Comparison of ENCODE assay signal across 26 cellular contexts in genomic region chr9:92837191-92837590, GRCh38. TPM values are rescaled to one million over a fixed set of nuclear protein-coding genes. Genes with fewer than 3 reads are reported as not detected.
DNase-seq lines count a peak whose midpoint lies in the region; ATAC-seq, FAIRE-seq and TF ChIP-seq lines count a peak whose summit lies in the region.
"Had no signal": no experiment of that assay in that cellular context is flagged by ENCODE, and none has a peak within 500 bp of the region (broad histone marks: within the 10 kb centered on the region; RNA-seq: fewer than 3 reads in every experiment).

No MANE protein-coding gene starts in this region.

- CTCF ChIA-PET in K562 (lab: Yijun Ruan, JAX; ENCODE audit: low intra/inter-chr PET ratio): no interaction called here

- H3K18ac ChIP-seq in neuronal stem cell (ENCODE audit: low read length): no peak overlapping the region

- peaks cover 4% of the 10 kb centered on the region for H3K36me3 Mint-ChIP-seq in type B pancreatic cell

- intact Hi-C loops in left ventricle myocardium superior (cut with micrococcal nuclease) (no loop called here), left cardiac atrium (cut with DNase I) (no loop called here), K562 (cut with micrococcal nuclease) (no loop called here)

- POLR2A ChIA-PET in K562 (lab: Yijun Ruan, JAX): no interaction called here

- in situ Hi-C loops in K562 (cut with MboI): no loop called here

- no peak for FAIRE-seq in K562 (lab: Jason Lieb, UNC)
- FAIRE-seq: A549, D721Med, GM12878, GM12892, GM18507 had no signal

- no peak for TF ChIP-seq POLR2A in K562 (conservative IDR thresholded peaks at IDR 0.05)

- WGBS in K562 (ENCODE audit: insufficient coverage, low coverage, missing lambda C conversion rate): 42% methylated on average over 18 of the region's 25 CpGs
- WGBS in neuronal stem cell (ENCODE audit: extremely low coverage in 2 of 2, insufficient read length in 2 of 2, insufficient replicate concordance in 1 of 2), 2 donors: no CpG with 5 or more reads among the region's 25 CpGs

- BruUV-seq in K562 (replicated peaks; lab: Mats Ljungman, UMichigan): no TSS peak

- ATAC-seq in left ventricle myocardium superior (no peak), left cardiac atrium (no peak), K562 (no peak)
- ATAC-seq: A549, GM12878 had no signal

- no peak overlapping the region for H3K4me3 Mint-ChIP-seq in type B pancreatic cell
- H3K4me3 Mint-ChIP-seq: B cell; CD14-positive monocyte; CD4-positive, alpha-beta memory T cell; CD4-positive, CD25-positive, alpha-beta regulatory T cell; CD8-positive, alpha-beta memory T cell had no signal

- H2AFZ ChIP-seq in K562 (ENCODE audit: low read depth, low read length) (no peak overlapping the region), neuronal stem cell (ENCODE audit: low read length) (no peak overlapping the region)

- H2BK15ac ChIP-seq in neuronal stem cell (ENCODE audit: low read length): no peak overlapping the region

- H3K4me3 ChIP-seq in BLaER1 (0 out of 2 replicates have a peak overlapping the region, but pooled peaks have one; percentile 3), K562 (no peak overlapping the region), neuronal stem cell (ENCODE audit: low read length in 2 of 2) (no peak overlapping the region)
- H3K4me3 ChIP-seq: A549, GM12878 had no signal

- no peaks in the 10 kb centered on the region for H3K79me2 ChIP-seq in K562 (ENCODE audit: control insufficient read depth, insufficient read depth, low read length)

- H3K4me2 ChIP-seq in BLaER1: no peak overlapping the region
- H3K4me2 ChIP-seq in K562 (ENCODE audit: insufficient read depth, low read length): no peak overlapping the region
- H3K4me2 ChIP-seq in neuronal stem cell (ENCODE audit: insufficient read depth, low read length, poor library complexity, severe bottlenecking): no peak overlapping the region
- H3K4me2 ChIP-seq: A549 had no signal

- H3K4ac ChIP-seq in neuronal stem cell (ENCODE audit: low read length): no peak overlapping the region

- H3K9me1 ChIP-seq in K562 (ENCODE audit: control insufficient read depth, insufficient read depth, low read length): no peaks in the 10 kb centered on the region

- H3K27me3 ChIP-seq in BLaER1: no peaks in the 10 kb centered on the region
- H3K27me3 ChIP-seq in K562 (ENCODE audit: control insufficient read depth in 2 of 2, insufficient read depth in 2 of 2, low read length in 2 of 2): peaks cover 0 to 4% of the 10 kb centered on the region in 2 experiments; a peak in 1 of 5 replicates
- no peaks in the 10 kb centered on the region for H3K27me3 ChIP-seq in neuronal stem cell (ENCODE audit: control insufficient read depth in 3 of 3, insufficient read depth in 3 of 3, low read depth in 1 of 3, low read length in 3 of 3)

- no peak overlapping the region for H3K27ac Mint-ChIP-seq in type B pancreatic cell
- H3K27ac Mint-ChIP-seq: B cell; CD14-positive monocyte; CD4-positive, CD25-positive, alpha-beta regulatory T cell; CD8-positive, alpha-beta memory T cell had no signal

- no peak for TF ChIP-seq EP300 in K562 (IDR thresholded peaks at IDR 0.05; ENCODE audit: low read length)

- no peak overlapping the region for H2BK12ac ChIP-seq in neuronal stem cell (ENCODE audit: low read length)

- no peaks in the 10 kb centered on the region for H3K79me1 ChIP-seq in neuronal stem cell (ENCODE audit: low read depth, low read length)

- H3K27ac ChIP-seq in BLaER1: no peak overlapping the region
- H3K27ac ChIP-seq in K562 (ENCODE audit: extremely low read depth, low read depth, low read length): no peak overlapping the region
- H3K27ac ChIP-seq in neuronal stem cell (replicated peaks; ENCODE audit: low read length): no peak overlapping the region
- H3K27ac ChIP-seq: 22Rv1, A549 had no signal

- no peak overlapping the region for H4K8ac ChIP-seq in neuronal stem cell (ENCODE audit: low read depth, low read length)

- no peak for TF ChIP-seq RAD21 in K562 (CRISPR knock-in tag; conservative IDR thresholded peaks at IDR 0.05 in 1 of 2, IDR thresholded peaks at IDR 0.05 in 1 of 2)

- peaks cover 65% of the 10 kb centered on the region for H3K9me3 ChIP-seq in BLaER1
- H3K9me3 ChIP-seq in K562 (replicated peaks; ENCODE audit: control insufficient read depth, insufficient read depth, low read depth, low read length): no peaks in the 10 kb centered on the region; the same call in 1 of the 2 replicates
- peaks cover 6% of the 10 kb centered on the region in 2 donors for H3K9me3 ChIP-seq in neuronal stem cell (replicated peaks in 1 of 2; ENCODE audit: control insufficient read depth in 2 of 2, insufficient read depth in 1 of 2, low read depth in 1 of 2, low read length in 2 of 2)
- H3K9me3 ChIP-seq: Caco-2 had no signal

- H3K9me3 Mint-ChIP-seq in type B pancreatic cell: peaks cover 13% of the 10 kb centered on the region

- peak overlapping the region; percentile 8 for H3K14ac ChIP-seq in neuronal stem cell (ENCODE audit: low read length)

- no peak for TF ChIP-seq CTCF in K562 (IDR thresholded peaks at IDR 0.05 in 2 of 3, conservative IDR thresholded peaks at IDR 0.05 in 1 of 3; ENCODE audit: insufficient read depth in 2 of 3, low read depth in 1 of 3, low read length in 3 of 3)
- no peak for TF ChIP-seq CTCF in type B pancreatic cell (conservative IDR thresholded peaks at IDR 0.05)

- H3K27me3 Mint-ChIP-seq in type B pancreatic cell: no peaks in the 10 kb centered on the region
- H3K27me3 Mint-ChIP-seq: B cell; CD4-positive, alpha-beta memory T cell; CD8-positive, alpha-beta memory T cell had no signal

- H3K9ac ChIP-seq in BLaER1: no peak overlapping the region
- H3K9ac ChIP-seq in K562 (ENCODE audit: insufficient read depth in 1 of 2, low read depth in 2 of 2, low read length in 2 of 2): no peak overlapping the region
- H3K9ac ChIP-seq in neuronal stem cell (ENCODE audit: low read depth, low read length, poor library complexity): no peak overlapping the region

- no peak overlapping the region for H2BK120ac ChIP-seq in neuronal stem cell (ENCODE audit: low read depth, low read length)

- no peak overlapping the region for H2AK5ac ChIP-seq in neuronal stem cell (ENCODE audit: low read depth, low read length)

- no peak overlapping the region for H3K23ac ChIP-seq in neuronal stem cell (ENCODE audit: low read depth, low read length, poor library complexity)

- H3K36me3 ChIP-seq in BLaER1: peaks cover 15% of the 10 kb centered on the region
- no peaks in the 10 kb centered on the region for H3K36me3 ChIP-seq in K562 (ENCODE audit: control insufficient read depth, insufficient read depth, low read length)
- no peaks in the 10 kb centered on the region for H3K36me3 ChIP-seq in neuronal stem cell (replicated peaks in 1 of 2; ENCODE audit: control insufficient read depth in 2 of 2, insufficient read depth in 2 of 2, low read length in 2 of 2)

- no peak overlapping the region for H4K91ac ChIP-seq in neuronal stem cell (ENCODE audit: low read depth, low read length, poor library complexity)

- DNase-seq in left ventricle myocardium superior (peak; percentile 26), left cardiac atrium (no peak), K562 (ENCODE audit: extremely low read depth in 1 of 4, low spot score in 3 of 4) (no peak), neuronal stem cell (ENCODE audit: low spot score) (no peak), DMS79 treated with DMSO at 0.1 percent for 48 hours (lab: John Stamatoyannopoulos, UW) (no peak), COLO668 (lab: John Stamatoyannopoulos, UW; ENCODE audit: unreplicated experiment) (no peak), type B pancreatic cell (ENCODE audit: extremely low spot score, unreplicated experiment) (no peak)
- DNase-seq: AML-193; C1 segment of cervical spinal cord; Caco-2; Calu3; CD4-positive, alpha-beta memory T cell; CD4-positive, CD25-positive, alpha-beta regulatory T cell; CD8-positive, alpha-beta memory T cell; DND-41; EL; GDM1 had no signal

- H3K4me1 ChIP-seq in BLaER1 (no peaks in the 10 kb centered on the region), K562 (replicated peaks in 1 of 2; ENCODE audit: control insufficient read depth in 2 of 2, insufficient read depth in 2 of 2, low read length in 2 of 2) (peaks cover 0 to 4% of the 10 kb centered on the region in 2 experiments; a peak in 2 of 5 replicates), neuronal stem cell (ENCODE audit: control insufficient read depth in 2 of 2, insufficient read depth in 1 of 2, low read depth in 1 of 2, low read length in 2 of 2) (no peaks in the 10 kb centered on the region)
- H3K4me1 ChIP-seq: A549, Caco-2 had no signal

- H3K4me1 Mint-ChIP-seq in type B pancreatic cell (ENCODE audit: unreplicated experiment): no peaks in the 10 kb centered on the region
- H3K4me1 Mint-ChIP-seq: B cell; CD14-positive monocyte; CD4-positive, alpha-beta memory T cell; CD4-positive, CD25-positive, alpha-beta regulatory T cell; CD8-positive, alpha-beta memory T cell had no signal

- H4K20me1 ChIP-seq in BLaER1: no peaks in the 10 kb centered on the region
- no peaks in the 10 kb centered on the region for H4K20me1 ChIP-seq in K562 (replicated peaks; ENCODE audit: control insufficient read depth, insufficient read depth, low read length)

- H2BK5ac ChIP-seq in neuronal stem cell (ENCODE audit: low read length): no peak overlapping the region

RNA-seq across cellular contexts. Expression of gene ZNF484, which starts 40.6 kb away (rescaled TPM):
- total RNA-seq in left ventricle myocardium superior (4.5 TPM), left cardiac atrium (1 to 10 TPM; 5.7 to 7.5 TPM), K562 (2014; rRNA removed) (2.0 and 2.1 TPM in 2 replicates), K562 (2014; rRNA removed; fragmentation: Illumina TruSeq; extraction: Trizol) (5.1 and 6.1 TPM in 2 replicates), K562 (2015; rRNA removed; fragmentation: Illumina TruSeq; extraction: Trizol) (5.4 and 5.8 TPM in 2 replicates), K562 (2021) (2.7 TPM in 2 replicates), type B pancreatic cell (ENCODE audit: low replicate concordance) (8.8 and 12.3 TPM in 2 replicates)
- 4.3 and 17.2 TPM in 2 replicates for total RNA-seq in K562 (2011; cell fraction: chromatin; rRNA removed; ENCODE audit: low replicate concordance)
- total RNA-seq in K562 (2011; cell fraction: nucleolus; rRNA removed): 2.0 and 4.3 TPM in 2 replicates
- total RNA-seq in K562 (2011; cell fraction: nucleoplasm; rRNA removed): 4.4 and 5.6 TPM in 2 replicates
- polyA plus RNA-seq in K562 (2011; rRNA removed) (1.8 and 3.1 TPM in 2 replicates), K562 (2014; fragmentation: Illumina TruSeq; extraction: Trizol) (2.2 and 2.5 TPM in 2 replicates), K562 (2014; fragmentation: Nextera tagmentation; extraction: Ambion mirVana) (1 to 10 TPM; 1.1 to 2.2 TPM), K562 (2014; rRNA removed) (1.4 and 1.5 TPM in 2 replicates)
- polyA plus RNA-seq in K562 (2011; cell fraction: cytosol; rRNA removed): 0.28 and 0.72 TPM in 2 replicates
- polyA plus RNA-seq in K562 (2011; cell fraction: nucleus; rRNA removed): 1.3 TPM in 2 replicates
- 1.1 and 1.4 TPM in 2 replicates for polyA plus RNA-seq in K562 (2012)
- 8.8 and 9.4 TPM in 2 replicates for polyA minus RNA-seq in K562 (2011; rRNA and poly(A)+ RNA removed)
- polyA minus RNA-seq in K562 (2011; cell fraction: cytosol; rRNA and poly(A)+ RNA removed): 1.9 and 2.4 TPM in 2 replicates
- 3.9 and 6.3 TPM in 2 replicates for polyA minus RNA-seq in K562 (2011; cell fraction: nucleus; rRNA and poly(A)+ RNA removed)
- 6.9 TPM for polyA plus RNA-seq in neuronal stem cell (2013, experiment 1 of 2)
- polyA plus RNA-seq in neuronal stem cell (2013, experiment 2 of 2): 6.8 TPM
